In the genomic region with DNA sequence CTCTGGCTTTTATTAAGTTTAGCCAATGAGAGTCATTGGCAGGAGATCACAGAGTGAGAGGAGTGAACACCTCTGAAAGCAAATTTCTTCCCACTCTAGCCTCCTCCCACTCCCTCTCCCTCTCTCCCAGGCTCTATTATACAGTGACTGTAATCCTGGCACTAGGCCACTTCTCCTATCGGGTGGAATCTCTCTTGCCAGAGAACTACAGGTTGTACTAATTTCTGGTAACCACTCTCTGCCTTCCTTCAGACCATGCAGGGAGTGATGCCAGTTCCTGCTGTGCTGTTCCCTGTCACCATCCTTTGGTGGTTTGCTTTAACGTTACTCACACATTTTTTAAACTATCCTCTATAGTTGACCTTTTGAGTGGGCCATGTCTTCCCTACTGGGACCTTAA, we compare ENCODE assay signal across 9 cellular contexts.
DNase-seq lines count a peak whose midpoint lies in the region; ATAC-seq, FAIRE-seq and TF ChIP-seq lines count a peak whose summit lies in the region.
"Had no signal": no experiment of that assay in that cellular context is flagged by ENCODE, and none has a peak within 500 bp of the region (broad histone marks: within the 10 kb centered on the region; RNA-seq: fewer than 3 reads in every experiment).

No MANE protein-coding gene starts in this region.

- no peaks in the 10 kb centered on the region for H3K79me2 ChIP-seq in HepG2 (ENCODE audit: insufficient read depth, low read length)

- peaks cover 58% of the 10 kb centered on the region for H3K4me1 ChIP-seq in HepG2 (ENCODE audit: insufficient read depth, low read length)

- H3K4me3 Mint-ChIP-seq in activated T-helper 2 cell treated with anti-CD3 and anti-CD28 coated beads, Interferon-gamma antibody, Interleukin-2, Interleukin-4, amounts not matched to agents 10 μg/mL and 5 μg/mL and 100 μg/mL, durations not matched to agents 14 hours and 24 hours and 36 hours (ENCODE audit: low read depth), result no peak overlapping the region

- WGBS in HepG2 (ENCODE audit: low lambda C conversion rate), result 98% methylated on average over 2 of the region's 2 CpGs

- no peaks in the 10 kb centered on the region for H3K9me3 ChIP-seq in HepG2 (ENCODE audit: low read length)

- H3K4me3 ChIP-seq in HL-60 (replicated peaks; ENCODE audit: insufficient read depth, low read length), result no peak overlapping the region
- H3K4me3 ChIP-seq in HepG2 (replicated peaks in 1 of 3; ENCODE audit: insufficient read depth in 1 of 3, low read depth in 2 of 3, low read length in 3 of 3), result no peak overlapping the region

- H3K27me3 ChIP-seq in HL-60 (ENCODE audit: insufficient read depth, poor library complexity, severe bottlenecking), result no peaks in the 10 kb centered on the region
- no peaks in the 10 kb centered on the region for H3K27me3 ChIP-seq in HepG2 (ENCODE audit: control insufficient read depth in 1 of 2, insufficient read depth in 2 of 2, low read length in 2 of 2)

- H3K9ac ChIP-seq in HepG2 (ENCODE audit: insufficient read depth, low read depth, low read length), result no peak overlapping the region

- ATAC-seq in HepG2, result no peak
- no peak for ATAC-seq in esophagus mucosa

- H3K36me3 Mint-ChIP-seq in activated T-helper 2 cell treated with anti-CD3 and anti-CD28 coated beads, Interferon-gamma antibody, Interleukin-2, Interleukin-4, amounts not matched to agents 10 μg/mL and 5 μg/mL and 100 μg/mL, durations not matched to agents 14 hours and 24 hours and 36 hours (ENCODE audit: low read depth), result no peaks in the 10 kb centered on the region

- no peak for TF ChIP-seq POLR2A in HepG2 (IDR thresholded peaks at IDR 0.05; ENCODE audit: insufficient read depth in 1 of 2, low read depth in 2 of 2, low read length in 2 of 2)

- peak overlapping the region; percentile 52 for H2AFZ ChIP-seq in HepG2 (ENCODE audit: low read length)

- no TSS peak for BruUV-seq in HepG2 (replicated peaks; lab: Mats Ljungman, UMichigan)

- no peak for TF ChIP-seq RAD21 in HepG2 (CRISPR knock-in tag; IDR thresholded peaks at IDR 0.05)

- CTCF ChIA-PET in HepG2 (lab: Yijun Ruan, JAX; ENCODE audit: low intra/inter-chr PET ratio, low total read pairs), result interaction anchor here (1.1 kb wide), 1 partner anchor 136 kb away, joined by 3 read pairs; no protein-coding TSS in a partner anchor

- in situ Hi-C loops in HepG2 (cut with HindIII; ENCODE audit: extremely low pct_ligation_motif_present, low pct_unique_long_range_greater_than_20kb), result loop anchor here (5.0 kb wide), 1 partner anchor 126 kb away; no protein-coding TSS in a partner anchor

- TF ChIP-seq CTCF in HL-60 (IDR thresholded peaks at IDR 0.05; ENCODE audit: insufficient read depth, low read length) (no peak), HepG2 (CRISPR knock-in tag; IDR thresholded peaks at IDR 0.05) (no peak)

- intact Hi-C loops in activated T-helper 2 cell treated with anti-CD3 and anti-CD28 coated beads, Interferon-gamma antibody, Interleukin-2, Interleukin-4, amounts not matched to agents 10 μg/mL and 5 μg/mL and 100 μg/mL, durations not matched to agents 14 hours and 24 hours and 36 hours (cut with micrococcal nuclease), result loop anchor here (1.0 to 5.0 kb wide), 3 partner anchors 36 to 115 kb away; no protein-coding TSS in a partner anchor
- intact Hi-C loops in HepG2 (cut with micrococcal nuclease; ENCODE audit: unreplicated experiment) (no loop called here), cardiac septum (cut with DNase I) (no loop called here)

- H3K27me3 Mint-ChIP-seq in activated T-helper 2 cell treated with anti-CD3 and anti-CD28 coated beads, Interferon-gamma antibody, Interleukin-2, Interleukin-4, amounts not matched to agents 10 μg/mL and 5 μg/mL and 100 μg/mL, durations not matched to agents 14 hours and 24 hours and 36 hours (ENCODE audit: low read depth), result no peaks in the 10 kb centered on the region

- no peak for FAIRE-seq in HepG2 (lab: Jason Lieb, UNC)
- FAIRE-seq: H1 had no signal

- DNase-seq in AG20443 (ENCODE audit: low spot score) (peak; percentile 48), HL-60 (ENCODE audit: low read depth in 1 of 2, low spot score in 1 of 2) (peak; percentile 37 to 40), HepG2 (ENCODE audit: low spot score) (no peak), NCI-H1436 (lab: John Stamatoyannopoulos, UW) (no peak), cardiac septum (ENCODE audit: low spot score) (no peak)
- no peak for DNase-seq in activated T-helper 2 cell treated with anti-CD3 and anti-CD28 coated beads, Interferon-gamma antibody, Interleukin-2, Interleukin-4, amounts not matched to agents 10 μg/mL and 5 μg/mL and 100 μg/mL, durations not matched to agents 14 hours and 24 hours and 36 hours (ENCODE audit: low spot score)
- no peak for DNase-seq in effector CD8-positive, alpha-beta T cell (lab: John Stamatoyannopoulos, UW)

- H3K4me1 Mint-ChIP-seq in activated T-helper 2 cell treated with anti-CD3 and anti-CD28 coated beads, Interferon-gamma antibody, Interleukin-2, Interleukin-4, amounts not matched to agents 10 μg/mL and 5 μg/mL and 100 μg/mL, durations not matched to agents 14 hours and 24 hours and 36 hours (ENCODE audit: low read depth), result peaks cover 27% of the 10 kb centered on the region

- no peaks in the 10 kb centered on the region for H4K20me1 ChIP-seq in HepG2 (ENCODE audit: insufficient read depth, low read length)

- POLR2A ChIA-PET in HepG2 (lab: Yijun Ruan, JAX), result interaction anchor here (1.3 to 2.6 kb wide), 3 partner anchors 103 to 360 kb away, joined by 4 to 11 read pairs (median 5); no protein-coding TSS in a partner anchor

- no peak overlapping the region for H3K4me2 ChIP-seq in HepG2 (ENCODE audit: low read depth, low read length)

- H3K27ac Mint-ChIP-seq in activated T-helper 2 cell treated with anti-CD3 and anti-CD28 coated beads, Interferon-gamma antibody, Interleukin-2, Interleukin-4, amounts not matched to agents 10 μg/mL and 5 μg/mL and 100 μg/mL, durations not matched to agents 14 hours and 24 hours and 36 hours, result peak overlapping the region; percentile 26

- TF ChIP-seq EP300 in HepG2 (IDR thresholded peaks at IDR 0.05; ENCODE audit: low read depth in 2 of 2, low read length in 2 of 2), result no peak
- no peak for TF ChIP-seq EP300 in HepG2 (CRISPR knock-in tag; IDR thresholded peaks at IDR 0.05; ENCODE audit: borderline replicate concordance)

- no peak overlapping the region for H3K27ac ChIP-seq in HL-60 (replicated peaks)
- no peak overlapping the region for H3K27ac ChIP-seq in HepG2 (ENCODE audit: extremely low read length, insufficient read depth, low read length)

- H3K36me3 ChIP-seq in HepG2 (replicated peaks in 1 of 2; ENCODE audit: control insufficient read depth in 1 of 2, insufficient read depth in 2 of 2, low read length in 2 of 2), result no peaks in the 10 kb centered on the region

- no peaks in the 10 kb centered on the region for H3K9me3 Mint-ChIP-seq in activated T-helper 2 cell treated with anti-CD3 and anti-CD28 coated beads, Interferon-gamma antibody, Interleukin-2, Interleukin-4, amounts not matched to agents 10 μg/mL and 5 μg/mL and 100 μg/mL, durations not matched to agents 14 hours and 24 hours and 36 hours

TF ChIP-seq in HepG2, 621 proteins besides CTCF, POLR2A, EP300 and RAD21:
- TF ChIP-seq SOX6 (IDR thresholded peaks at IDR 0.05) (no peak), SOX6 (CRISPR knock-in tag; IDR thresholded peaks at IDR 0.05) (0 out of 2 replicates have a peak, but pooled peaks have one; percentile 13), BHLHE40 (IDR thresholded peaks at IDR 0.05; ENCODE audit: low read length) (no peak), ZNF616 (CRISPR knock-in tag; IDR thresholded peaks at IDR 0.05; ENCODE audit: low read depth) (no peak)
- TF ChIP-seq, protein P1, sequence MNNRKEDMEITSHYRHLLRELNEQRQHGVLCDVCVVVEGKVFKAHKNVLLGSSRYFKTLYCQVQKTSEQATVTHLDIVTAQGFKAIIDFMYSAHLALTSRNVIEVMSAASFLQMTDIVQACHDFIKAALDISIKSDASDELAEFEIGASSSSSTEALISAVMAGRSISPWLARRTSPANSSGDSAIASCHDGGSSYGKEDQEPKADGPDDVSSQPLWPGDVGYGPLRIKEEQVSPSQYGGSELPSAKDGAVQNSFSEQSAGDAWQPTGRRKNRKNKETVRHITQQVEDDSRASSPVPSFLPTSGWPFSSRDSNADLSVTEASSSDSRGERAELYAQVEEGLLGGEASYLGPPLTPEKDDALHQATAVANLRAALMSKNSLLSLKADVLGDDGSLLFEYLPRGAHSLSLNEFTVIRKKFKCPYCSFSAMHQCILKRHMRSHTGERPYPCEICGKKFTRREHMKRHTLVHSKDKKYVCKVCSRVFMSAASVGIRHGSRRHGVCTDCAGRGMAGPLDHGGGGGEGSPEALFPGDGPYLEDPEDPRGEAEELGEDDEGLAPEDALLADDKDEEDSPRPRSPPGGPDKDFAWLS (CRISPR knock-in tag; IDR thresholded peaks at IDR 0.05; ENCODE audit: borderline replicate concordance), result no peak

Comparison
In these comparisons a context has a peak if more than half of its experiments do, and no peak if none do; other contexts are left out.
1. DNase-seq: peak in AG20443 (single experiment) and HL-60 (2 of 2); none in activated T-helper 2 cell treated with anti-CD3 and anti-CD28 coated beads, Interferon-gamma antibody, Interleukin-2, Interleukin-4, amounts not matched to agents 10 μg/mL and 5 μg/mL and 100 μg/mL, durations not matched to agents 14 hours and 24 hours and 36 hours (single experiment), HepG2 (single experiment), effector CD8-positive, alpha-beta T cell (single experiment), NCI-H1436 (single experiment) and cardiac septum (single experiment).